1 cellular context compared by ENCODE assay signal in genomic region chr17:38355256-38355655, GRCh38.
TF ChIP-seq lines count a peak whose summit lies in the region.

No MANE protein-coding gene starts in this region.

TF ChIP-seq in WTC11, 78 proteins besides CTCF, POLR2A, EP300 and RAD21:
- TF ChIP-seq RELA (CRISPR knock-in tag; IDR thresholded peaks at IDR 0.05; ENCODE audit: borderline replicate concordance) (no peak), JAZF1 (CRISPR knock-in tag; IDR thresholded peaks at IDR 0.05) (no peak)
